In genomic region chr13:112918746-112919145, GRCh38 we compare ENCODE assay signal across 7 cellular contexts. TPM values are rescaled to one million over a fixed set of nuclear protein-coding genes. Genes with fewer than 3 reads are reported as not detected.
"Had no signal": no experiment of that assay in that cellular context is flagged by ENCODE, and none has a peak within 500 bp of the region (broad histone marks: within the 10 kb centered on the region; RNA-seq: fewer than 3 reads in every experiment).

No MANE protein-coding gene starts in this region.

- FAIRE-seq: H1, H54, HTR-8/SVneo had no signal

- H3K9me3 Mint-ChIP-seq: IgD-negative memory B cell had no signal

- H3K4me3 ChIP-seq: GM23248 had no signal

- DNase-seq: GM23248, HCEC 1CT, KG1 had no signal

- H3K27ac Mint-ChIP-seq: IgD-negative memory B cell had no signal

- H3K4me3 Mint-ChIP-seq: IgD-negative memory B cell had no signal

- H2AFZ ChIP-seq: GM23248 had no signal

- H3K27ac ChIP-seq: GM23248 had no signal

- H3K9ac ChIP-seq: GM23248 had no signal

RNA-seq across cellular contexts. Expression of gene MCF2L, which starts 50.3 kb away (rescaled TPM):
- total RNA-seq: GM23248 had no signal
- polyA plus RNA-seq: GM23248 had no signal
